8 cellular contexts compared by ENCODE assay signal in genomic region chr3:72310028-72310987, GRCh38.
A peak's percentile ranks its signal among the peaks of the same experiment; 100 is the strongest.
DNase-seq lines count a peak whose midpoint lies in the region; ATAC-seq and TF ChIP-seq lines count a peak whose summit lies in the region.

No MANE protein-coding gene starts in this region.

- peak; percentile 76 for DNase-seq in AG10803 (ENCODE audit: low read depth)
- DNase-seq in NCI-H146 treated with DMSO at 0.1 percent for 48 hours (lab: John Stamatoyannopoulos, UW; ENCODE audit: unreplicated experiment), result peak; percentile 10
- peak; percentile 8 to 26 for DNase-seq in activated CD4-positive, alpha-beta T cell treated with anti-CD3 and anti-CD28 coated beads, Interleukin-2, amount 50 U/mL, for 48 hours
- DNase-seq in right cardiac atrium, result peak in 2 of 3 donors; percentile 59 to 69
- peak; percentile 34 for DNase-seq in stimulated activated naive CD8-positive, alpha-beta T cell treated with anti-CD3 and anti-CD28 coated beads, Interleukin-15, Interleukin-2, amounts not matched to agents 100 U/mL and 50 U/mL, for 24 hours
- no peak for DNase-seq in caudate nucleus (lab: John Stamatoyannopoulos, UW)

- H3K27me3 ChIP-seq in right cardiac atrium (ENCODE audit: control insufficient read depth, insufficient read depth), result no peaks in the 10 kb centered on the region

- ATAC-seq in GM18499 (IDR thresholded peaks at IDR 0.05; ENCODE audit: insufficient read depth, unreplicated experiment), result peak; percentile 71
- peak; percentile 91 for ATAC-seq in HG02763 (IDR thresholded peaks at IDR 0.05; ENCODE audit: unreplicated experiment)
- ATAC-seq in right cardiac atrium, result peak; percentile 84 to 95
- peak; percentile 63 for ATAC-seq in stimulated activated naive CD8-positive, alpha-beta T cell treated with anti-CD3 and anti-CD28 coated beads, Interleukin-15, Interleukin-2, amounts not matched to agents 100 U/mL and 50 U/mL, for 24 hours

- no peaks in the 10 kb centered on the region for H3K9me3 ChIP-seq in right cardiac atrium (ENCODE audit: control insufficient read depth, low read length)

- TF ChIP-seq CTCF in AG10803 (conservative IDR thresholded peaks at IDR 0.05; ENCODE audit: low read length), result no peak

- H3K4me1 ChIP-seq in right cardiac atrium (ENCODE audit: control insufficient read depth, insufficient read depth, low read length), result peaks cover 5% of the 10 kb centered on the region

- intact Hi-C loops in right cardiac atrium (cut with DNase I), result no loop called here

- H3K4me3 ChIP-seq in AG10803 (ENCODE audit: low read length) (no peak overlapping the region), right cardiac atrium (ENCODE audit: low read length) (no peak overlapping the region)

- peak overlapping the region; percentile 34 for H3K27ac ChIP-seq in right cardiac atrium (ENCODE audit: low read length)
- no peak overlapping the region for H3K27ac ChIP-seq in caudate nucleus (ENCODE audit: low read depth, low read length)

- 50% methylated on average over 19 of the region's 19 CpGs for WGBS in right cardiac atrium

Comparison
In these comparisons a context has a peak if more than half of its experiments do, and no peak if none do; other contexts are left out.
1. DNase-seq: peak in AG10803 (single experiment), NCI-H146 treated with DMSO at 0.1 percent for 48 hours (single experiment), activated CD4-positive, alpha-beta T cell treated with anti-CD3 and anti-CD28 coated beads, Interleukin-2, amount 50 U/mL, for 48 hours (2 of 2), right cardiac atrium (2 of 3) and stimulated activated naive CD8-positive, alpha-beta T cell treated with anti-CD3 and anti-CD28 coated beads, Interleukin-15, Interleukin-2, amounts not matched to agents 100 U/mL and 50 U/mL, for 24 hours (single experiment); none in caudate nucleus (0 of 61).
2. Peak in every context shown above with its lines, with median percentiles within 50 percentile points of each other: ATAC-seq.